Comparison of ENCODE assay signal across 22 cellular contexts in genomic region chr6:37088897-37089296, GRCh38.
"Had no signal": no experiment of that assay in that cellular context is flagged by ENCODE, and none has a peak within 500 bp of the region (broad histone marks: within the 10 kb centered on the region; RNA-seq: fewer than 3 reads in every experiment).

No MANE protein-coding gene starts in this region.

- H3K4me1 ChIP-seq: colonic mucosa, pancreas, psoas muscle had no signal

- H3K9me3 ChIP-seq: breast epithelium, colonic mucosa, heart right ventricle, left lung, pancreas, psoas muscle, right atrium auricular region, upper lobe of right lung had no signal

- DNase-seq: activated CD4-positive, alpha-beta T cell treated with anti-CD3 and anti-CD28 coated beads for 1 hour; activated CD4-positive, alpha-beta T cell treated with anti-CD3 and anti-CD28 coated beads, Interleukin-2, amount 50 U/mL, for 1 hour; activated CD8-positive, alpha-beta memory T cell treated with anti-CD3 and anti-CD28 coated beads for 24 hours; activated CD8-positive, alpha-beta memory T cell treated with anti-CD3 and anti-CD28 coated beads, Interleukin-2, amount 50 U/mL, for 48 hours; activated naive CD4-positive, alpha-beta T cell; activated T-cell treated with anti-CD3 and anti-CD28 coated beads, Interleukin-2, amount 50 U/mL, for 4 hours; colonic mucosa; heart right ventricle; left lung; naive thymus-derived CD8-positive, alpha-beta T cell; pancreas; psoas muscle; stimulated activated CD4-positive, alpha-beta T cell treated with anti-CD3 and anti-CD28 coated beads, Interleukin-12 subunit alpha, Interleukin-12 subunit beta, amount 100 ng/mL, for 4 hours; stimulated activated CD4-positive, alpha-beta T cell treated with anti-CD3 and anti-CD28 coated beads, Interleukin-4, amount 100 ng/mL, for 4 hours; stimulated activated naive CD8-positive, alpha-beta T cell treated with anti-CD3 and anti-CD28 coated beads, Interleukin-15, Interleukin-2, amounts not matched to agents 100 U/mL and 50 U/mL, for 24 hours; T-helper 9 cell; upper lobe of right lung had no signal

- H3K9me3 Mint-ChIP-seq: activated T-cell treated with anti-CD3 and anti-CD28 coated beads, Interleukin-2, amount 50 U/mL, for 4 hours; activated T-helper 2 cell treated with anti-CD3 and anti-CD28 coated beads, Interferon-gamma antibody, Interleukin-2, Interleukin-4, amounts not matched to agents 10 μg/mL and 5 μg/mL and 100 μg/mL, durations not matched to agents 14 hours and 24 hours and 36 hours; mesothelial cell of epicardium; naive thymus-derived CD8-positive, alpha-beta T cell had no signal

- H3K4me3 ChIP-seq: breast epithelium, colonic mucosa, heart right ventricle, left lung, pancreas, psoas muscle, right atrium auricular region, upper lobe of right lung had no signal

- H3K36me3 ChIP-seq: breast epithelium, colonic mucosa, heart right ventricle, left lung, pancreas, right atrium auricular region, upper lobe of right lung had no signal

- H3K4me3 Mint-ChIP-seq: activated naive CD8-positive, alpha-beta T cell; activated T-cell treated with anti-CD3 and anti-CD28 coated beads, Interleukin-2, amount 50 U/mL, for 4 hours; mesothelial cell of epicardium; naive thymus-derived CD8-positive, alpha-beta T cell had no signal

- H3K36me3 Mint-ChIP-seq: activated naive CD8-positive, alpha-beta T cell; mesothelial cell of epicardium; naive thymus-derived CD8-positive, alpha-beta T cell had no signal

- H3K27me3 ChIP-seq: breast epithelium, colonic mucosa, heart right ventricle, left lung, pancreas, right atrium auricular region, upper lobe of right lung had no signal

- H3K27me3 Mint-ChIP-seq: activated naive CD8-positive, alpha-beta T cell had no signal

- H3K27ac ChIP-seq: breast epithelium, colonic mucosa, heart right ventricle, left lung, pancreas, psoas muscle, right atrium auricular region, upper lobe of right lung had no signal

- ATAC-seq: activated T-cell treated with anti-CD3 and anti-CD28 coated beads, Interleukin-2, amount 50 U/mL, for 4 hours; heart right ventricle; left lung; naive thymus-derived CD8-positive, alpha-beta T cell; psoas muscle; stimulated activated naive CD8-positive, alpha-beta T cell treated with anti-CD3 and anti-CD28 coated beads, Interleukin-15, Interleukin-2, amounts not matched to agents 100 U/mL and 50 U/mL, for 24 hours; upper lobe of right lung had no signal

- H3K27ac Mint-ChIP-seq: activated naive CD8-positive, alpha-beta T cell; activated T-helper 2 cell treated with anti-CD3 and anti-CD28 coated beads, Interferon-gamma antibody, Interleukin-2, Interleukin-4, amounts not matched to agents 10 μg/mL and 5 μg/mL and 100 μg/mL, durations not matched to agents 14 hours and 24 hours and 36 hours; mesothelial cell of epicardium; naive thymus-derived CD8-positive, alpha-beta T cell had no signal
